In the genomic region with DNA sequence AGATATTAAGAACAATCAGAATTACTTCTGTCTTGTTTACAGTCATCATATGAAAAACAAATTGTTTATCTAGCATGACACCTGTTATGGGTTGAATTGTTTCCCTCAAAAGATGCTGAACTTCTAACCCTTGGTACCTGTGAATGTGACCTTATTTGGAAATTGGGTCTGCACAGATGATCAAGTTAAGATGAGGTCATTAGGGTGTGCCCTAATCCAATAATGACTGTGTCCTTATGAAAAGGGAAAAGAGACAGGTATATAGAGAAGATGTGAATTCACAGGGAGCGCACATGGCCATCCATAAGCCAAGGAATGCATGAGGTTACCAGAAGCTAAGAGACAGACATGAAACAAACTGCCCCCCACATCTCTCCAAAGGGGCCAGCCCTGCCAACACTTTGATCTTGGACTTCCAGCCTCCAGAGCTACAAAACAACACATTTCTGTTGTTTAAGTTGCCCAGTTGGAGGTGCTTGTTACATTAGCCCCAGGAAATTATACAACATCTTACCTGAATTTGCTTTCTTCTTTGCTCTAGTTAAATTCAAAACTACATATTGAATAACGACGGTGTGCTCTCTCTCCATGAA, we compare ENCODE assay signal across 15 cellular contexts. TPM values are rescaled to one million over a fixed set of nuclear protein-coding genes. Genes with fewer than 3 reads are reported as not detected.
DNase-seq lines count a peak whose midpoint lies in the region; ATAC-seq and TF ChIP-seq lines count a peak whose summit lies in the region.
"Had no signal": no experiment of that assay in that cellular context is flagged by ENCODE, and none has a peak within 500 bp of the region (broad histone marks: within the 10 kb centered on the region; RNA-seq: fewer than 3 reads in every experiment).

No MANE protein-coding gene starts in this region.

- intact Hi-C loops in activated CD4-positive, alpha-beta memory T cell treated with anti-CD3 and anti-CD28 coated beads for 36 hours (cut with micrococcal nuclease): no loop called here
- intact Hi-C loops in right lobe of liver (cut with DNase I): loop anchor here (5.0 to 10.0 kb wide), 2 partner anchors 64 to 107 kb away; no protein-coding TSS in a partner anchor

- no peak for TF ChIP-seq CTCF in right lobe of liver (IDR thresholded peaks at IDR 0.05)

- H3K27ac ChIP-seq in BLaER1: peak overlapping the region; percentile 91; the same call in 1 of the 2 replicates
- peak overlapping the region; percentile 88 to 93 (median 93) for H3K27ac ChIP-seq in right lobe of liver
- H3K27ac ChIP-seq: coronary artery, sigmoid colon had no signal

- H3K36me3 ChIP-seq in BLaER1 (no peaks in the 10 kb centered on the region), right lobe of liver (no peaks in the 10 kb centered on the region)
- H3K36me3 ChIP-seq: heart right ventricle, sigmoid colon had no signal

- H3K9me3 Mint-ChIP-seq in activated CD4-positive, alpha-beta memory T cell treated with anti-CD3 and anti-CD28 coated beads for 36 hours: no peaks in the 10 kb centered on the region

- H3K4me2 ChIP-seq in BLaER1: peak overlapping the region; percentile 99

- H3K4me3 ChIP-seq in BLaER1 (no peak overlapping the region), right lobe of liver (no peak overlapping the region)
- H3K4me3 ChIP-seq: coronary artery, heart right ventricle, sigmoid colon had no signal

- H3K4me3 Mint-ChIP-seq in activated CD4-positive, alpha-beta memory T cell treated with anti-CD3 and anti-CD28 coated beads for 36 hours: peak overlapping the region; percentile 20

- no peak for TF ChIP-seq POLR2A in right lobe of liver (IDR thresholded peaks at IDR 0.05)

- peak overlapping the region; percentile 14 for H3K27ac Mint-ChIP-seq in activated CD4-positive, alpha-beta memory T cell treated with anti-CD3 and anti-CD28 coated beads for 36 hours

- peaks cover 56% of the 10 kb centered on the region for H3K4me1 Mint-ChIP-seq in activated CD4-positive, alpha-beta memory T cell treated with anti-CD3 and anti-CD28 coated beads for 36 hours (ENCODE audit: low read depth)

- H3K36me3 Mint-ChIP-seq in activated CD4-positive, alpha-beta memory T cell treated with anti-CD3 and anti-CD28 coated beads for 36 hours: peaks cover 2% of the 10 kb centered on the region

- H3K9me3 ChIP-seq in BLaER1 (peaks cover 7% of the 10 kb centered on the region), right lobe of liver (no peaks in the 10 kb centered on the region)
- H3K9me3 ChIP-seq: sigmoid colon had no signal

- 78% methylated on average over 3 of the region's 3 CpGs for WGBS in right lobe of liver (ENCODE audit: insufficient coverage, low coverage, low lambda C conversion rate, missing lambda C conversion rate)

- ATAC-seq in right lobe of liver: no peak
- ATAC-seq in GM18870 (IDR thresholded peaks at IDR 0.05; ENCODE audit: unreplicated experiment): no peak
- ATAC-seq in HG02852 (IDR thresholded peaks at IDR 0.05; ENCODE audit: unreplicated experiment): no peak
- ATAC-seq: heart right ventricle had no signal

- POLR2A ChIA-PET in activated CD4-positive, alpha-beta memory T cell treated with anti-CD3 and anti-CD28 coated beads for 36 hours (lab: Charles Lee): interaction anchor here (4.7 to 8.3 kb wide), 2 partner anchors 31 to 108 kb away, joined by 28 to 65 read pairs; no protein-coding TSS in a partner anchor

- CTCF ChIA-PET in activated CD4-positive, alpha-beta memory T cell treated with anti-CD3 and anti-CD28 coated beads for 36 hours (lab: Charles Lee): interaction anchor here (1.1 to 9.5 kb wide), 3 partner anchors 31 to 176 kb away, joined by 4 to 136 read pairs (median 4); no protein-coding TSS in a partner anchor

- H4K20me1 ChIP-seq in BLaER1: peaks cover 26% of the 10 kb centered on the region

- DNase-seq in DMS153 (lab: John Stamatoyannopoulos, UW) (peak; percentile 10), DMS153 treated with DMSO at 0.1 percent for 48 hours (lab: John Stamatoyannopoulos, UW; ENCODE audit: unreplicated experiment) (no peak), right lobe of liver (no peak), KBM-7 (no peak)
- no peak for DNase-seq in activated CD4-positive, alpha-beta memory T cell treated with anti-CD3 and anti-CD28 coated beads for 36 hours
- DNase-seq: DMS79 treated with DMSO at 0.1 percent for 48 hours; heart right ventricle; NCI-H2081 treated with DMSO at 0.1 percent for 48 hours; SHP77 treated with DMSO at 0.1 percent for 48 hours; sigmoid colon; stimulated activated naive CD4-positive, alpha-beta T cell treated with Interleukin-2 at 50 U/mL for 16 hours had no signal

- H3K27me3 ChIP-seq in BLaER1 (no peaks in the 10 kb centered on the region), right lobe of liver (no peaks in the 10 kb centered on the region)
- H3K27me3 ChIP-seq: heart right ventricle, sigmoid colon had no signal

- H3K27me3 Mint-ChIP-seq in activated CD4-positive, alpha-beta memory T cell treated with anti-CD3 and anti-CD28 coated beads for 36 hours: no peaks in the 10 kb centered on the region

- H3K9ac ChIP-seq in BLaER1: peak overlapping the region; percentile 79; the same call in 1 of the 2 replicates

- H3K4me1 ChIP-seq in BLaER1: peaks cover 60% of the 10 kb centered on the region
- peaks cover 0 to 24% (median 6%) of the 10 kb centered on the region in 4 donors for H3K4me1 ChIP-seq in right lobe of liver

- in situ Hi-C loops in KBM-7 (cut with MboI; ENCODE audit: low pct_unique_long_range_greater_than_20kb, low sequenced_read_pairs): no loop called here

RNA-seq across cellular contexts. Expression of a gene that starts 2.3 kb away (rescaled TPM):
- total RNA-seq in activated CD4-positive, alpha-beta memory T cell treated with anti-CD3 and anti-CD28 coated beads for 36 hours: 10 to 100 TPM; 82.2 to 82.6 TPM
- total RNA-seq in right lobe of liver: 10 to 100 TPM; 23.1 to 68.8 (median 29.1) TPM
